8 cellular contexts compared by ENCODE assay signal in the genomic region with DNA sequence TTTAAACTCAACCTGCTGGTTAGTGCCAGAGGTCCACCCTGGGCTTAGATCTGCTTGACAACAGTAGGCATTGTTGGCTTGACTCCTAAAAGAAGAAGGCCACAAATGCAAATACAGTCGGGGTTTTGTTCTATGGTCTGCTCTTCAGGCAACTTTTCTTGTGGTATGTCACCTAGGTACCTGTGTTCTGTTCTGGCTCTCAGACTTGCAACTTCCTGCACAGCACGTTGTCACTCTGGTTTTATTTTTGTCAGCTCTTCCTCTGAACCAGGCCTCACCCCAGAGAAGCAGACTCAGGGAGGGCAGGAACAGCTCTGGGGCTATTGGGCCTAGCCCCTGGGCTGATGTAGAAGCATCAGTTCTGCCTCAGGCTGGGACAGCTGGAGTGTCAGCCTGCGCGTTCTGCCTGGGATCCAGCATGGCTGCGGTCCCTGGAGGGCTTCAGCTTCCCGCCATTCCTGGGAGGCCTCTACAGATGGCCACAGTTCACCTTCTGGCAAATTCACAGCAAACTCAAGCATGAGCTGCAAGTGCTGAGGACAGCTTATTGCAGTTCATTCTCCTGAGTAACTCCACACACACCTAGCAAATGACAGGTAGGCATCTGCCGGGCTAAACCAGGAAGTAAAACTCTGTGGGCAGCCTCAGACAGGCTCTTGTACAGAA. TPM values are rescaled to one million over a fixed set of nuclear protein-coding genes. Genes with fewer than 3 reads are reported as not detected.
DNase-seq lines count a peak whose midpoint lies in the region; ATAC-seq lines count a peak whose summit lies in the region.

No MANE protein-coding gene starts in this region.

- H3K9me3 Mint-ChIP-seq in activated CD4-positive, alpha-beta memory T cell treated with anti-CD3 and anti-CD28 coated beads, Interleukin-2, amount 10 ng/mL, durations not matched to agents 7 days and 5 days, result peaks cover 3% of the 10 kb centered on the region

- peaks cover 5% of the 10 kb centered on the region for H3K36me3 Mint-ChIP-seq in activated CD4-positive, alpha-beta memory T cell treated with anti-CD3 and anti-CD28 coated beads, Interleukin-2, amount 10 ng/mL, durations not matched to agents 7 days and 5 days (ENCODE audit: low read depth)

- peak overlapping the region; percentile 67 for H3K27ac ChIP-seq in layer of hippocampus (ENCODE audit: low read depth, low read length)

- POLR2A ChIA-PET in activated CD4-positive, alpha-beta memory T cell treated with anti-CD3 and anti-CD28 coated beads, Interleukin-2, amount 10 ng/mL, durations not matched to agents 7 days and 5 days (lab: Charles Lee), result interaction anchor here (0.8 to 5.9 kb wide), 16 partner anchors 8 to 852 kb away, joined by 3 to 98 read pairs (median 4); partner anchors contain the start of genes BBIP1, PDCD4, SHOC2 and SMC3

- H3K4me1 Mint-ChIP-seq in activated CD4-positive, alpha-beta memory T cell treated with anti-CD3 and anti-CD28 coated beads, Interleukin-2, amount 10 ng/mL, durations not matched to agents 7 days and 5 days, result peaks cover 82% of the 10 kb centered on the region

- peak overlapping the region; percentile 81 for H3K27ac Mint-ChIP-seq in activated CD4-positive, alpha-beta memory T cell treated with anti-CD3 and anti-CD28 coated beads, Interleukin-2, amount 10 ng/mL, durations not matched to agents 7 days and 5 days

- H3K4me3 Mint-ChIP-seq in activated CD4-positive, alpha-beta memory T cell treated with anti-CD3 and anti-CD28 coated beads, Interleukin-2, amount 10 ng/mL, durations not matched to agents 7 days and 5 days, result no peak overlapping the region

- ATAC-seq in HG03175 (IDR thresholded peaks at IDR 0.05; ENCODE audit: unreplicated experiment), result peak; percentile 71

- CTCF ChIA-PET in activated CD4-positive, alpha-beta memory T cell treated with anti-CD3 and anti-CD28 coated beads, Interleukin-2, amount 10 ng/mL, durations not matched to agents 7 days and 5 days (lab: Charles Lee), result interaction anchor here (0.9 to 2.3 kb wide), 5 partner anchors 8 to 115 kb away, joined by 3 to 9 read pairs (median 3); partner anchors contain the start of gene PDCD4

- no peaks in the 10 kb centered on the region for H3K27me3 ChIP-seq in layer of hippocampus (ENCODE audit: control insufficient read depth, insufficient read depth, low read length)

- no peaks in the 10 kb centered on the region for H3K27me3 Mint-ChIP-seq in activated CD4-positive, alpha-beta memory T cell treated with anti-CD3 and anti-CD28 coated beads, Interleukin-2, amount 10 ng/mL, durations not matched to agents 7 days and 5 days

- peak; percentile 26 for DNase-seq in stimulated activated CD4-positive, alpha-beta T cell treated with anti-CD3 and anti-CD28 coated beads, Interleukin-15, amount 100 ng/mL, for 24 hours
- DNase-seq in stimulated activated CD4-positive, alpha-beta T cell treated with anti-CD3 and anti-CD28 coated beads, Interleukin-2, amount 100 ng/mL, for 48 hours, result no peak
- peak; percentile 61 for DNase-seq in activated CD4-positive, alpha-beta memory T cell treated with anti-CD3 and anti-CD28 coated beads, Interleukin-2, amount 10 ng/mL, durations not matched to agents 7 days and 5 days
- DNase-seq in NCI-H1930 (lab: John Stamatoyannopoulos, UW) (no peak), SW480 (ENCODE audit: low spot score) (no peak), HuH-7.5 (ENCODE audit: low spot score) (no peak)

RNA-seq across cellular contexts. Expression of gene PDCD4, which starts 11.0 kb away (rescaled TPM):
- 100 to 1,000 TPM; 105 to 109 TPM for total RNA-seq in activated CD4-positive, alpha-beta memory T cell treated with anti-CD3 and anti-CD28 coated beads, Interleukin-2, amount 10 ng/mL, durations not matched to agents 7 days and 5 days

RNA-seq across cellular contexts. Expression of gene BBIP1, which starts 58.3 kb away (rescaled TPM):
- 10 to 100 TPM; 24.8 to 30.2 TPM for total RNA-seq in activated CD4-positive, alpha-beta memory T cell treated with anti-CD3 and anti-CD28 coated beads, Interleukin-2, amount 10 ng/mL, durations not matched to agents 7 days and 5 days

RNA-seq across cellular contexts. Expression of gene SHOC2, which starts 58.7 kb away (rescaled TPM):
- 10 to 100 TPM; 43.2 to 45.6 TPM for total RNA-seq in activated CD4-positive, alpha-beta memory T cell treated with anti-CD3 and anti-CD28 coated beads, Interleukin-2, amount 10 ng/mL, durations not matched to agents 7 days and 5 days

Comparison
In these comparisons a context has a peak if more than half of its experiments do, and no peak if none do; other contexts are left out.
1. DNase-seq: peak in stimulated activated CD4-positive, alpha-beta T cell treated with anti-CD3 and anti-CD28 coated beads, Interleukin-15, amount 100 ng/mL, for 24 hours (single experiment) and activated CD4-positive, alpha-beta memory T cell treated with anti-CD3 and anti-CD28 coated beads, Interleukin-2, amount 10 ng/mL, durations not matched to agents 7 days and 5 days (single experiment); none in stimulated activated CD4-positive, alpha-beta T cell treated with anti-CD3 and anti-CD28 coated beads, Interleukin-2, amount 100 ng/mL, for 48 hours (0 of 2), NCI-H1930 (0 of 2), SW480 (single experiment) and HuH-7.5 (single experiment).